Comparison of ENCODE assay signal across 9 cellular contexts in genomic region chr5:10987881-10988504, GRCh38.
A peak's percentile ranks its signal among the peaks of the same experiment; 100 is the strongest.
DNase-seq lines count a peak whose midpoint lies in the region; ATAC-seq, FAIRE-seq and TF ChIP-seq lines count a peak whose summit lies in the region.
"Had no signal": no experiment of that assay in that cellular context is flagged by ENCODE, and none has a peak within 500 bp of the region (broad histone marks: within the 10 kb centered on the region; RNA-seq: fewer than 3 reads in every experiment).

No MANE protein-coding gene starts in this region.

- POLR2A ChIA-PET in activated CD4-positive, alpha-beta memory T cell treated with anti-CD3 and anti-CD28 coated beads for 36 hours (lab: Charles Lee): no interaction called here

- H3K9me3 ChIP-seq in thoracic aorta: no peaks in the 10 kb centered on the region

- peak; percentile 74 for FAIRE-seq in GM18507 (lab: Jason Lieb, UNC)

- no peaks in the 10 kb centered on the region for H3K9me3 Mint-ChIP-seq in activated CD4-positive, alpha-beta memory T cell treated with anti-CD3 and anti-CD28 coated beads for 36 hours
- H3K9me3 Mint-ChIP-seq in endothelial cell (ENCODE audit: unreplicated experiment) (peaks cover 6% of the 10 kb centered on the region), nephron progenitor cell (peaks cover 6% of the 10 kb centered on the region)

- no peak overlapping the region for H3K4me3 ChIP-seq in thoracic aorta
- H3K4me3 ChIP-seq: skin epidermis had no signal

- H3K27ac ChIP-seq in thoracic aorta: no peak overlapping the region
- H3K27ac ChIP-seq: skin epidermis had no signal

- no peaks in the 10 kb centered on the region for H3K36me3 Mint-ChIP-seq in activated CD4-positive, alpha-beta memory T cell treated with anti-CD3 and anti-CD28 coated beads for 36 hours
- H3K36me3 Mint-ChIP-seq in endothelial cell (ENCODE audit: low read depth, unreplicated experiment) (no peaks in the 10 kb centered on the region), nephron progenitor cell (ENCODE audit: low read depth) (no peaks in the 10 kb centered on the region)

- intact Hi-C loops in activated CD4-positive, alpha-beta memory T cell treated with anti-CD3 and anti-CD28 coated beads for 36 hours (cut with micrococcal nuclease): loop anchor here (5.0 kb wide), 1 partner anchor 194 kb away; no protein-coding TSS in a partner anchor

- peak; percentile 84 for TF ChIP-seq CTCF in endothelial cell (IDR thresholded peaks at IDR 0.05; ENCODE audit: unreplicated experiment)
- TF ChIP-seq CTCF in nephron progenitor cell (IDR thresholded peaks at IDR 0.05): peak; percentile 88
- TF ChIP-seq CTCF in thoracic aorta (IDR thresholded peaks at IDR 0.05): peak; percentile 14

- ATAC-seq in HG02885 (IDR thresholded peaks at IDR 0.05; ENCODE audit: poor library complexity, unreplicated experiment) (peak; percentile 95), thoracic aorta (ENCODE audit: insufficient number of reproducible peaks, low FRiP score, low read depth) (no peak)

- CTCF ChIA-PET in activated CD4-positive, alpha-beta memory T cell treated with anti-CD3 and anti-CD28 coated beads for 36 hours (lab: Charles Lee): interaction anchor here (0.6 to 2.2 kb wide), 16 partner anchors 10 to 535 kb away, joined by 3 to 11 read pairs (median 3); no protein-coding TSS in a partner anchor

- DNase-seq in 8988T (peak; percentile 82), GM18507 (ENCODE audit: extremely low spot score, insufficient read length, low read depth) (peak; percentile 32), NCI-H524 (lab: John Stamatoyannopoulos, UW) (peak; percentile 79 to 91), endothelial cell (ENCODE audit: low spot score) (peak; percentile 87), nephron progenitor cell (peak; percentile 86), thoracic aorta (ENCODE audit: low spot score) (no peak)
- peak; percentile 85 for DNase-seq in activated CD4-positive, alpha-beta memory T cell treated with anti-CD3 and anti-CD28 coated beads for 36 hours

- H3K4me1 ChIP-seq in thoracic aorta (ENCODE audit: control insufficient read depth in 1 of 2, low read depth in 2 of 2): no peaks in the 10 kb centered on the region

- H3K4me3 Mint-ChIP-seq in activated CD4-positive, alpha-beta memory T cell treated with anti-CD3 and anti-CD28 coated beads for 36 hours: peak overlapping the region; percentile 33
- H3K4me3 Mint-ChIP-seq in endothelial cell (ENCODE audit: unreplicated experiment) (no peak overlapping the region), nephron progenitor cell (peak overlapping the region; percentile 46)

- no peak overlapping the region for H3K27ac Mint-ChIP-seq in activated CD4-positive, alpha-beta memory T cell treated with anti-CD3 and anti-CD28 coated beads for 36 hours
- H3K27ac Mint-ChIP-seq in endothelial cell (ENCODE audit: unreplicated experiment) (no peak overlapping the region), nephron progenitor cell (peak overlapping the region; percentile 19)

- no peaks in the 10 kb centered on the region for H3K27me3 ChIP-seq in thoracic aorta (replicated peaks; ENCODE audit: insufficient read depth)

- H3K36me3 ChIP-seq in thoracic aorta: no peaks in the 10 kb centered on the region

- peaks cover 8% of the 10 kb centered on the region for H3K4me1 Mint-ChIP-seq in activated CD4-positive, alpha-beta memory T cell treated with anti-CD3 and anti-CD28 coated beads for 36 hours (ENCODE audit: low read depth)
- peaks cover 9% of the 10 kb centered on the region for H3K4me1 Mint-ChIP-seq in endothelial cell (ENCODE audit: unreplicated experiment)
- H3K4me1 Mint-ChIP-seq in nephron progenitor cell: peaks cover 71% of the 10 kb centered on the region

- H3K27me3 Mint-ChIP-seq in activated CD4-positive, alpha-beta memory T cell treated with anti-CD3 and anti-CD28 coated beads for 36 hours: peaks cover 9% of the 10 kb centered on the region
- H3K27me3 Mint-ChIP-seq in endothelial cell (ENCODE audit: unreplicated experiment) (peaks cover 4% of the 10 kb centered on the region), nephron progenitor cell (ENCODE audit: low read depth, poor library complexity) (peaks cover 13% of the 10 kb centered on the region)

Comparison
In these comparisons a context has a peak if more than half of its experiments do, and no peak if none do; other contexts are left out.
1. CTCF ChIP-seq: peak in every context shown above with its lines; median percentile 88 in nephron progenitor cell; 84 in endothelial cell; 14 in thoracic aorta.